In the genomic region with DNA sequence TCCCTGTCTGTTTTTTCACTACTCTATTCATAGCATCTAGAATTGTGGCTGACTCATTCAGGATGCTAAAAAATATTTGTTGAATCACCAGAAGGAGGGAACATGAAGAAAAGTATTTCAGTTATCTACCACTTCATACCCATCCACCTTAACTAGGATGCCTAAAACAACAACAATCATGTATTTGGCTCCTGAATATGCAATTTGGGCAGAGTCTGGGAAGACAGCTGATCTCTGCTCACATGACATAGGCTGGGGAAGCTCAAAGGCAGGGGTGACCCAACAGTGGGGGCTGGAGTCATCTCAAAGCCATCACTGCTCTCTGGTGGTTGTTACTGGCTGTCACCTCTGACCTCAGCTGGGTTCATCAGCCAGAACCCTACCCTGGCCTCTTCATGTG, we compare ENCODE assay signal across 17 cellular contexts.
DNase-seq lines count a peak whose midpoint lies in the region; ATAC-seq and TF ChIP-seq lines count a peak whose summit lies in the region.
"Had no signal": no experiment of that assay in that cellular context is flagged by ENCODE, and none has a peak within 500 bp of the region (broad histone marks: within the 10 kb centered on the region; RNA-seq: fewer than 3 reads in every experiment).

No MANE protein-coding gene starts in this region.

- H3K27me3 ChIP-seq in BJ (ENCODE audit: control insufficient read depth, insufficient read depth, low read length) (no peaks in the 10 kb centered on the region), H9 (ENCODE audit: insufficient read depth, low read length) (no peaks in the 10 kb centered on the region)

- H3K36me3 Mint-ChIP-seq in H9 (ENCODE audit: insufficient read depth in 1 of 3, low read depth in 3 of 3) (peaks cover 0 to 8% (median 2%) of the 10 kb centered on the region in 3 experiments; a peak in 3 of 7 replicates), nephron (ENCODE audit: low read depth) (no peaks in the 10 kb centered on the region), T-cell (no peaks in the 10 kb centered on the region)
- H3K36me3 Mint-ChIP-seq: activated naive CD8-positive, alpha-beta T cell treated with anti-CD3 and anti-CD28 coated beads for 36 hours had no signal

- no peaks in the 10 kb centered on the region for H3K79me2 ChIP-seq in H9 (ENCODE audit: insufficient read depth, low read length)

- H3K14ac ChIP-seq in H9 (ENCODE audit: insufficient read depth, low read length): no peak overlapping the region

- H2AFZ ChIP-seq in H9 (ENCODE audit: low read length): no peak overlapping the region

- no peak overlapping the region for H2BK15ac ChIP-seq in H9 (ENCODE audit: low read depth, low read length)

- no peak overlapping the region for H3K9ac ChIP-seq in H9 (ENCODE audit: extremely low read depth, insufficient read length, low read length)

- H4K5ac ChIP-seq in H9 (ENCODE audit: insufficient read length, low read depth, low read length): no peak overlapping the region

- no peak overlapping the region for H3K4me2 ChIP-seq in H9 (ENCODE audit: insufficient read depth, insufficient read length, low read length)

- H3K27me3 Mint-ChIP-seq in H9 (ENCODE audit: low read depth) (peaks cover 4% of the 10 kb centered on the region), nephron (ENCODE audit: low read depth) (peaks cover 62% of the 10 kb centered on the region), T-cell (peaks cover 45 to 46% of the 10 kb centered on the region in 2 donors)

- no peaks in the 10 kb centered on the region for H3K23me2 ChIP-seq in H9 (ENCODE audit: insufficient read length, low read depth, low read length, poor library complexity, severe bottlenecking)

- H2BK5ac ChIP-seq in H9 (ENCODE audit: insufficient read length, low read length): no peak overlapping the region

- no peak overlapping the region for H2BK20ac ChIP-seq in H9 (ENCODE audit: low read depth, low read length, poor library complexity, severe bottlenecking)

- no peak overlapping the region for H2BK120ac ChIP-seq in H9 (ENCODE audit: low read depth, low read length, poor library complexity, severe bottlenecking)

- H3K9me3 ChIP-seq in H9 (ENCODE audit: control insufficient read depth, low read depth, low read length): no peaks in the 10 kb centered on the region
- H3K9me3 ChIP-seq: stomach had no signal

- H2AK5ac ChIP-seq in H9 (ENCODE audit: insufficient read length, low read length): no peak overlapping the region

- CTCF ChIA-PET in BJ (lab: Yijun Ruan, JAX): interaction anchor here (0.6 to 0.9 kb wide), 2 partner anchors 28 to 180 kb away, joined by 3 read pairs; no protein-coding TSS in a partner anchor
- CTCF ChIA-PET in T-cell (lab: Charles Lee): interaction anchor here in 1 of 2 donors (0.6 kb wide), 1 partner anchor 518 kb away, joined by 3 read pairs; no protein-coding TSS in a partner anchor

- no peaks in the 10 kb centered on the region for H3K36me3 ChIP-seq in BJ (ENCODE audit: control insufficient read depth, insufficient read depth, low read length)
- H3K36me3 ChIP-seq: stomach had no signal

- no peak overlapping the region for H3K4ac ChIP-seq in H9 (ENCODE audit: low read depth, low read length)

- no peak overlapping the region for H4K8ac ChIP-seq in H9 (replicated peaks; ENCODE audit: insufficient read length, low read depth, low read length)

- in situ Hi-C loops in GM13976 (cut with MboI; ENCODE audit: low sequenced_read_pairs, unreplicated experiment): no loop called here

- DNase-seq in BJ (ENCODE audit: low read depth): peak; percentile 44
- DNase-seq in H9: peak; percentile 64
- DNase-seq in GM13976 (ENCODE audit: low spot score): no peak
- no peak for DNase-seq in T-cell
- DNase-seq: activated naive CD8-positive, alpha-beta T cell treated with anti-CD3 and anti-CD28 coated beads for 36 hours; CD4-positive, alpha-beta memory T cell; GF-D8; NCI-H187; NCI-H510A treated with DMSO at 0.1 percent for 48 hours; stomach had no signal

- H3K9me3 Mint-ChIP-seq in H9: peaks cover 8 to 11% of the 10 kb centered on the region in 2 experiments
- H3K9me3 Mint-ChIP-seq in nephron: peaks cover 14% of the 10 kb centered on the region
- H3K9me3 Mint-ChIP-seq in T-cell: no peaks in the 10 kb centered on the region
- H3K9me3 Mint-ChIP-seq: activated naive CD8-positive, alpha-beta T cell treated with anti-CD3 and anti-CD28 coated beads for 36 hours; central memory CD8-positive, alpha-beta T cell had no signal

- H2BK12ac ChIP-seq in H9 (ENCODE audit: insufficient read length, low read depth, low read length): no peak overlapping the region

- H4K91ac ChIP-seq in H9 (ENCODE audit: insufficient read length, low read depth, low read length): no peak overlapping the region

- no peak overlapping the region for H3K18ac ChIP-seq in H9 (ENCODE audit: insufficient read length, low read depth, low read length)

- POLR2A ChIA-PET in BJ (lab: Charles Lee): no interaction called here
- POLR2A ChIA-PET in T-cell (lab: Charles Lee): no interaction called here

- H3K27ac ChIP-seq in H9 (ENCODE audit: insufficient read length, low read depth, low read length) (no peak overlapping the region), cingulate gyrus (ENCODE audit: low read depth, low read length) (peak overlapping the region; percentile 21)
- H3K27ac ChIP-seq: epithelial cell of prostate, stomach had no signal

- H3K4me3 Mint-ChIP-seq in H9: no peak overlapping the region
- H3K4me3 Mint-ChIP-seq in nephron: no peak overlapping the region
- no peak overlapping the region for H3K4me3 Mint-ChIP-seq in T-cell
- H3K4me3 Mint-ChIP-seq: activated naive CD8-positive, alpha-beta T cell treated with anti-CD3 and anti-CD28 coated beads for 36 hours; CD4-positive, alpha-beta memory T cell; central memory CD8-positive, alpha-beta T cell had no signal

- H3T11ph ChIP-seq in H9 (ENCODE audit: low read length): no peak overlapping the region

- no peak overlapping the region for H3K56ac ChIP-seq in H9 (ENCODE audit: insufficient read length, low read depth, low read length)

- TF ChIP-seq CTCF in BJ (IDR thresholded peaks at IDR 0.05; ENCODE audit: insufficient read depth, low read depth, low read length) (no peak), H9 (conservative IDR thresholded peaks at IDR 0.05) (peak; percentile 28; the same call in 1 of the 3 replicates), nephron (IDR thresholded peaks at IDR 0.05; ENCODE audit: unreplicated experiment in 3 of 3) (no peak), GM13976 (IDR thresholded peaks at IDR 0.05; ENCODE audit: borderline replicate concordance, control extremely low read depth, extremely low read depth, insufficient read depth, missing control alignments) (no peak)

- H3K27ac Mint-ChIP-seq in H9 (no peak overlapping the region), nephron (peak overlapping the region in 2 of 3 experiments; percentile 33 to 35), T-cell (no peak overlapping the region)
- H3K27ac Mint-ChIP-seq: activated naive CD8-positive, alpha-beta T cell treated with anti-CD3 and anti-CD28 coated beads for 36 hours; CD4-positive, alpha-beta memory T cell had no signal

- H3K4me1 ChIP-seq in H9 (ENCODE audit: insufficient read depth, low read length): peaks cover 8% of the 10 kb centered on the region; the same call in 1 of the 2 replicates

- peaks cover 12 to 24% of the 10 kb centered on the region in 2 experiments for H3K4me1 Mint-ChIP-seq in H9
- peaks cover 18% of the 10 kb centered on the region for H3K4me1 Mint-ChIP-seq in nephron
- H3K4me1 Mint-ChIP-seq in T-cell: no peaks in the 10 kb centered on the region
- H3K4me1 Mint-ChIP-seq: activated naive CD8-positive, alpha-beta T cell treated with anti-CD3 and anti-CD28 coated beads for 36 hours; CD4-positive, alpha-beta memory T cell; central memory CD8-positive, alpha-beta T cell had no signal

- H4K20me1 ChIP-seq in H9 (ENCODE audit: control insufficient read depth, insufficient read depth, insufficient read length): no peaks in the 10 kb centered on the region

- H3K23ac ChIP-seq in H9 (ENCODE audit: insufficient read length, low read depth, low read length): no peak overlapping the region

- H3K4me3 ChIP-seq in BJ (ENCODE audit: low read depth, low read length): no peak overlapping the region
- H3K4me3 ChIP-seq: stomach had no signal

- ATAC-seq in HG02852 (IDR thresholded peaks at IDR 0.05; ENCODE audit: unreplicated experiment): no peak
- no peak for ATAC-seq in GM18519 (IDR thresholded peaks at IDR 0.05; ENCODE audit: low FRiP score, unreplicated experiment)
- ATAC-seq in T-cell (replicated peaks in 1 of 4): no peak
- ATAC-seq: Panc1 had no signal

- no peaks in the 10 kb centered on the region for H3K79me1 ChIP-seq in H9 (ENCODE audit: insufficient read depth, low read depth, low read length, poor library complexity, severe bottlenecking)

Comparison
In these comparisons a context has a peak if more than half of its experiments do, and no peak if none do; other contexts are left out.
1. DNase-seq: peak in BJ (single experiment) and H9 (single experiment); none in GM13976 (single experiment) and T-cell (0 of 34).
2. H3K27ac Mint-ChIP-seq: peak in nephron (2 of 3); none in H9 (0 of 3) and T-cell (0 of 2).